Comparison of ENCODE assay signal across 2 cellular contexts in genomic region chr7:75878769-75879596, GRCh38.
TF ChIP-seq lines count a peak whose summit lies in the region.

TSS of gene RHBDD2 (plus strand) at chr7:75879034. CDS start at chr7:75879083, 49 bp downstream.

TF ChIP-seq in IMR-90, 13 proteins besides CTCF, POLR2A, EP300 and RAD21:
- peak; percentile 25; the same call in 1 of the 2 replicates for TF ChIP-seq SMC3 (IDR thresholded peaks at IDR 0.05; ENCODE audit: low read depth, low read length)
- no peak for TF ChIP-seq ELK1 (IDR thresholded peaks at IDR 0.05; ENCODE audit: borderline replicate concordance, low read depth, low read length)
- no peak for TF ChIP-seq MAFK (IDR thresholded peaks at IDR 0.05; ENCODE audit: low read depth, low read length)
- TF ChIP-seq, protein P1, sequence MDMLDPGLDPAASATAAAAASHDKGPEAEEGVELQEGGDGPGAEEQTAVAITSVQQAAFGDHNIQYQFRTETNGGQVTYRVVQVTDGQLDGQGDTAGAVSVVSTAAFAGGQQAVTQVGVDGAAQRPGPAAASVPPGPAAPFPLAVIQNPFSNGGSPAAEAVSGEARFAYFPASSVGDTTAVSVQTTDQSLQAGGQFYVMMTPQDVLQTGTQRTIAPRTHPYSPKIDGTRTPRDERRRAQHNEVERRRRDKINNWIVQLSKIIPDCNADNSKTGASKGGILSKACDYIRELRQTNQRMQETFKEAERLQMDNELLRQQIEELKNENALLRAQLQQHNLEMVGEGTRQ (IDR thresholded peaks at IDR 0.05; ENCODE audit: low read depth, low read length): 0 out of 2 replicates have a peak, but pooled peaks have one; percentile 22
- TF ChIP-seq MXI1 (IDR thresholded peaks at IDR 0.05; ENCODE audit: borderline replicate concordance, low read depth, low read length): peak; percentile 83; the same call in 1 of the 2 replicates

TF ChIP-seq in endothelial cell of umbilical vein, 7 proteins besides CTCF, POLR2A, EP300 and RAD21:
- TF ChIP-seq FOS (IDR thresholded peaks at IDR 0.05; ENCODE audit: borderline replicate concordance, insufficient read depth, low read length) (no peak), POLR2AphosphoS5 (IDR thresholded peaks at IDR 0.05; ENCODE audit: insufficient read depth, low read depth, low read length) (peak; percentile 91)
TF ChIP-seq in endothelial cell of umbilical vein: peak in this region for 1.
